In the genomic region with DNA sequence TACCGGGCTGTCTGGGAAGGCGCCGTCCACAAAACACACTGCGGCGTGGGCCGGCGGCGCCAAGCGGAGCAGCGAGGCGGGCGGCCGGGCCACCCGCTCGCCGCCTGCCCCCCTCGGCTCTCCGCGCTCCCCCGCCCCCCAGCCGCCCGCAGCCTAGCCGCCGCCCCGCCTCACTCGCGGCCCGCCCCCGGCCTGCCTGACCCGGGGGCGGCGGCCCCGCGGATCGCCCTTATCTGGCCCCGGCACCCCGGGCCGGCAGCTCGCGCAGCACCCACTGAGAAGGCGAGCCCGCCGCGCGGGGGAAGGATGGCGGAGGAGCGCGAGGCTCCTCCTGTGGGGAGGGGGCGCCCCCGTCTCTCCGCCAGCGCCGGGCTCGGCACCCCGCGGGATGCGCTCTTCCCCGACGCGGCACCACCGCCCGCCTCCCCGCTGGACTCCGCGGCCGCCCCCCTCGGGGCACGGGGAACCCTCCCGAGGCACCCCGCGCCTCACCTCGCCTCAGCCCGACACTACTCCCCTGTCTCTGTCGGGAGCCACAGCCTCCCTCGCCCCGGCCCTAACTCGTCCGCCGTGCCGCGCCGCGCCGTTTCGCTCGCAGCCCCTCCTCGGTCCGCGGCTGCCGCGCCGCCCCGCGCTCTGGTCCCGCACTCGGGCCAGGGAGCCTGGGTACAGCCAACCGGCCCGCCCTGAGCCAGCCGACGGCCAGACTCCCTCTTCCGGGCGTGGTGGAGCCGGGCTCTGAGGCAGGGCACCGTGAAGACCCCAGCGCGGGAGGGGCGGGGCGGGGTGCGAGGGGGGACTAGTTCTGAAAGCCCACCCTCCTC, we compare ENCODE assay signal across 8 cellular contexts. TPM values are rescaled to one million over a fixed set of nuclear protein-coding genes. Genes with fewer than 3 reads are reported as not detected.
A peak's percentile ranks its signal among the peaks of the same experiment; 100 is the strongest.
DNase-seq lines count a peak whose midpoint lies in the region; ATAC-seq and TF ChIP-seq lines count a peak whose summit lies in the region.

No MANE protein-coding gene starts in this region.

- no peaks in the 10 kb centered on the region for H4K20me1 ChIP-seq in fibroblast of lung (ENCODE audit: control insufficient read depth, extremely low read depth, insufficient read depth, low read length)

- H3K4me3 Mint-ChIP-seq in activated T-helper 1 cell treated with anti-CD3 and anti-CD28 coated beads, Interleukin-12 subunit alpha, Interleukin-12 subunit beta, Interleukin-2, Interleukin-4 antibody, amounts not matched to agents 30 ng/mL and 10 ng/mL and 1 ng/mL, durations not matched to agents 14 hours and 24 hours and 36 hours, result peak overlapping the region; percentile 84
- peak overlapping the region; percentile 81 to 95 (median 91) for H3K4me3 Mint-ChIP-seq in naive thymus-derived CD8-positive, alpha-beta T cell

- H3K27ac ChIP-seq in fibroblast of lung (ENCODE audit: insufficient read depth, low read length), result peak overlapping the region; percentile 89
- H3K27ac ChIP-seq in thymus (ENCODE audit: low read depth), result peak overlapping the region; percentile 98

- intact Hi-C loops in activated T-helper 1 cell treated with anti-CD3 and anti-CD28 coated beads, Interleukin-12 subunit alpha, Interleukin-12 subunit beta, Interleukin-2, Interleukin-4 antibody, amounts not matched to agents 30 ng/mL and 10 ng/mL and 1 ng/mL, durations not matched to agents 14 hours and 24 hours and 36 hours (cut with micrococcal nuclease), result loop anchor here (2.0 kb wide), 2 partner anchors 165 to 193 kb away; no protein-coding TSS in a partner anchor

- no peak overlapping the region for H3K4me2 ChIP-seq in fibroblast of lung (ENCODE audit: extremely low read depth, insufficient read depth, low read length)

- no peaks in the 10 kb centered on the region for H3K36me3 Mint-ChIP-seq in activated T-helper 1 cell treated with anti-CD3 and anti-CD28 coated beads, Interleukin-12 subunit alpha, Interleukin-12 subunit beta, Interleukin-2, Interleukin-4 antibody, amounts not matched to agents 30 ng/mL and 10 ng/mL and 1 ng/mL, durations not matched to agents 14 hours and 24 hours and 36 hours (ENCODE audit: low read depth)
- H3K36me3 Mint-ChIP-seq in naive thymus-derived CD8-positive, alpha-beta T cell, result no peaks in the 10 kb centered on the region

- peak overlapping the region; percentile 82 for H3K9ac ChIP-seq in fibroblast of lung (ENCODE audit: insufficient read depth, low read length)

- H3K9me3 Mint-ChIP-seq in activated T-helper 1 cell treated with anti-CD3 and anti-CD28 coated beads, Interleukin-12 subunit alpha, Interleukin-12 subunit beta, Interleukin-2, Interleukin-4 antibody, amounts not matched to agents 30 ng/mL and 10 ng/mL and 1 ng/mL, durations not matched to agents 14 hours and 24 hours and 36 hours, result no peaks in the 10 kb centered on the region
- H3K9me3 Mint-ChIP-seq in naive thymus-derived CD8-positive, alpha-beta T cell, result no peaks in the 10 kb centered on the region

- no peaks in the 10 kb centered on the region for H3K27me3 ChIP-seq in fibroblast of lung (ENCODE audit: control insufficient read depth, insufficient read depth, low read length)
- H3K27me3 ChIP-seq in thymus (ENCODE audit: control insufficient read depth, insufficient read depth), result no peaks in the 10 kb centered on the region

- H3K36me3 ChIP-seq in fibroblast of lung (ENCODE audit: control insufficient read depth, insufficient read depth, low read length), result no peaks in the 10 kb centered on the region
- no peaks in the 10 kb centered on the region for H3K36me3 ChIP-seq in thymus (ENCODE audit: control insufficient read depth, insufficient read depth)

- H2AFZ ChIP-seq in fibroblast of lung (ENCODE audit: low read length), result no peak overlapping the region

- POLR2A ChIA-PET in naive thymus-derived CD8-positive, alpha-beta T cell (lab: Charles Lee), result no interaction called here

- peak overlapping the region; percentile 94 for H3K27ac Mint-ChIP-seq in activated T-helper 1 cell treated with anti-CD3 and anti-CD28 coated beads, Interleukin-12 subunit alpha, Interleukin-12 subunit beta, Interleukin-2, Interleukin-4 antibody, amounts not matched to agents 30 ng/mL and 10 ng/mL and 1 ng/mL, durations not matched to agents 14 hours and 24 hours and 36 hours
- peak overlapping the region; percentile 80 to 98 (median 96) for H3K27ac Mint-ChIP-seq in naive thymus-derived CD8-positive, alpha-beta T cell

- DNase-seq in NCI-H510A (lab: John Stamatoyannopoulos, UW) (peak; percentile 20), NCI-H510A treated with DMSO at 0.1 percent for 48 hours (lab: John Stamatoyannopoulos, UW) (no peak), NCI-H2171 treated with DMSO at 0.1 percent for 48 hours (lab: John Stamatoyannopoulos, UW) (peak; percentile 4), fibroblast of lung (ENCODE audit: low read depth in 2 of 2) (peak; percentile 30 to 36)
- peak; percentile 20 for DNase-seq in activated T-helper 1 cell treated with anti-CD3 and anti-CD28 coated beads, Interleukin-12 subunit alpha, Interleukin-12 subunit beta, Interleukin-2, Interleukin-4 antibody, amounts not matched to agents 30 ng/mL and 10 ng/mL and 1 ng/mL, durations not matched to agents 14 hours and 24 hours and 36 hours (ENCODE audit: low spot score)
- DNase-seq in naive thymus-derived CD8-positive, alpha-beta T cell, result peak in 9 of 10 donors; percentile 13 to 68 (median 45)

- ATAC-seq in HG02678 (IDR thresholded peaks at IDR 0.05; ENCODE audit: unreplicated experiment), result peak; percentile 41
- peak; percentile 49 to 50 for ATAC-seq in naive thymus-derived CD8-positive, alpha-beta T cell

- H3K9me3 ChIP-seq in fibroblast of lung (ENCODE audit: control insufficient read depth, insufficient read depth, low read depth, low read length) (no peaks in the 10 kb centered on the region), thymus (ENCODE audit: control insufficient read depth) (no peaks in the 10 kb centered on the region)

- no peaks in the 10 kb centered on the region for H3K27me3 Mint-ChIP-seq in activated T-helper 1 cell treated with anti-CD3 and anti-CD28 coated beads, Interleukin-12 subunit alpha, Interleukin-12 subunit beta, Interleukin-2, Interleukin-4 antibody, amounts not matched to agents 30 ng/mL and 10 ng/mL and 1 ng/mL, durations not matched to agents 14 hours and 24 hours and 36 hours (ENCODE audit: insufficient read depth)
- peaks cover 0 to 2% (median 0%) of the 10 kb centered on the region in 5 donors for H3K27me3 Mint-ChIP-seq in naive thymus-derived CD8-positive, alpha-beta T cell

- 1% methylated on average over 96 of the region's 109 CpGs for WGBS in thymus

- H3K4me1 Mint-ChIP-seq in activated T-helper 1 cell treated with anti-CD3 and anti-CD28 coated beads, Interleukin-12 subunit alpha, Interleukin-12 subunit beta, Interleukin-2, Interleukin-4 antibody, amounts not matched to agents 30 ng/mL and 10 ng/mL and 1 ng/mL, durations not matched to agents 14 hours and 24 hours and 36 hours (ENCODE audit: low read depth), result peaks cover 19% of the 10 kb centered on the region
- H3K4me1 Mint-ChIP-seq in naive thymus-derived CD8-positive, alpha-beta T cell, result peaks cover 5 to 30% (median 20%) of the 10 kb centered on the region in 4 donors

- peak overlapping the region; percentile 58 to 82 (median 66) for H3K4me3 ChIP-seq in fibroblast of lung (replicated peaks in 1 of 4; ENCODE audit: control extremely low read depth in 1 of 4, insufficient read depth in 1 of 4, low read depth in 3 of 4, low read length in 4 of 4)
- peak overlapping the region; percentile 69 for H3K4me3 ChIP-seq in thymus (ENCODE audit: low read length)

- H3K79me2 ChIP-seq in fibroblast of lung (ENCODE audit: control insufficient read depth, insufficient read depth, low read length), result peaks cover 30% of the 10 kb centered on the region

- no peak for TF ChIP-seq CTCF in fibroblast of lung (conservative IDR thresholded peaks at IDR 0.05 in 1 of 2, IDR thresholded peaks at IDR 0.05 in 1 of 2; ENCODE audit: low read depth in 1 of 2, low read length in 2 of 2)

- H3K4me1 ChIP-seq in fibroblast of lung (ENCODE audit: control insufficient read depth, extremely low read depth, insufficient read depth, low read length) (no peaks in the 10 kb centered on the region), thymus (ENCODE audit: control insufficient read depth, insufficient read depth, low read length) (peaks cover 2% of the 10 kb centered on the region)

RNA-seq across cellular contexts. Expression of gene ATP11C, which starts 0.6 kb away (rescaled TPM):
- 17.7 and 18.3 TPM in 2 replicates for total RNA-seq in activated T-helper 1 cell treated with anti-CD3 and anti-CD28 coated beads, Interleukin-12 subunit alpha, Interleukin-12 subunit beta, Interleukin-2, Interleukin-4 antibody, amounts not matched to agents 30 ng/mL and 10 ng/mL and 1 ng/mL, durations not matched to agents 14 hours and 24 hours and 36 hours
- 56.0 and 68.0 TPM in 2 replicates for total RNA-seq in fibroblast of lung
- polyA plus RNA-seq in fibroblast of lung (34.4 and 47.7 TPM in 2 replicates), thymus (14.6 TPM)
- polyA plus RNA-seq in fibroblast of lung (2012), result 20.6 and 29.3 TPM in 2 replicates
- 6.2 and 6.8 TPM in 2 replicates for polyA minus RNA-seq in fibroblast of lung (ENCODE audit: low replicate concordance)
- 10 to 100 TPM; 35.5 to 37.0 TPM for total RNA-seq in naive thymus-derived CD8-positive, alpha-beta T cell
- 1 to 10 TPM; 2.2 to 7.4 (median 5.7) TPM for polyA plus RNA-seq in naive thymus-derived CD8-positive, alpha-beta T cell

RNA-seq across cellular contexts. Expression of gene CXorf66, which starts 33.0 kb away (rescaled TPM):
- not detected in 2 replicates for total RNA-seq in activated T-helper 1 cell treated with anti-CD3 and anti-CD28 coated beads, Interleukin-12 subunit alpha, Interleukin-12 subunit beta, Interleukin-2, Interleukin-4 antibody, amounts not matched to agents 30 ng/mL and 10 ng/mL and 1 ng/mL, durations not matched to agents 14 hours and 24 hours and 36 hours
- total RNA-seq in fibroblast of lung, result not detected in 2 replicates
- polyA plus RNA-seq in fibroblast of lung (not detected in 2 replicates), thymus (not detected)
- polyA plus RNA-seq in fibroblast of lung (2012), result not detected in 2 replicates
- polyA minus RNA-seq in fibroblast of lung (ENCODE audit: low replicate concordance), result not detected in 2 replicates
- not detected for total RNA-seq in naive thymus-derived CD8-positive, alpha-beta T cell
- not detected for polyA plus RNA-seq in naive thymus-derived CD8-positive, alpha-beta T cell
